Comparison of ENCODE assay signal across 28 cellular contexts in genomic region chr18:58076052-58076451, GRCh38. TPM values are rescaled to one million over a fixed set of nuclear protein-coding genes. Genes with fewer than 3 reads are reported as not detected.
A peak's percentile ranks its signal among the peaks of the same experiment; 100 is the strongest.
DNase-seq lines count a peak whose midpoint lies in the region; ATAC-seq and TF ChIP-seq lines count a peak whose summit lies in the region.
"Had no signal": no experiment of that assay in that cellular context is flagged by ENCODE, and none has a peak within 500 bp of the region (broad histone marks: within the 10 kb centered on the region; RNA-seq: fewer than 3 reads in every experiment).

No MANE protein-coding gene starts in this region.

- peak; percentile 42; the same call in 2 of the 3 replicates for ATAC-seq in RWPE2 (ENCODE audit: low read depth)
- ATAC-seq in GM19035 (IDR thresholded peaks at IDR 0.05; ENCODE audit: unreplicated experiment), result no peak
- no peak for ATAC-seq in heart left ventricle
- ATAC-seq in aorta (ENCODE audit: low FRiP score), result no peak
- ATAC-seq: left colon; stimulated activated memory B cell treated with anti-CD40 and anti-IgM and Interleukin-4, amounts not matched to agents 10 μg/mL and 1 μg/mL and 100 μg/mL, for 72 hours; T-helper 17 cell had no signal

- H3K36me3 ChIP-seq in RWPE2 (ENCODE audit: low read depth) (no peaks in the 10 kb centered on the region), fibroblast of lung (ENCODE audit: control insufficient read depth, insufficient read depth, low read length) (no peaks in the 10 kb centered on the region), stomach (no peaks in the 10 kb centered on the region), heart left ventricle (no peaks in the 10 kb centered on the region), aorta (ENCODE audit: control insufficient read depth in 1 of 2, insufficient read depth in 2 of 2, low read length in 1 of 2) (no peaks in the 10 kb centered on the region)
- H3K36me3 ChIP-seq: thoracic aorta had no signal

- H3K79me2 ChIP-seq in fibroblast of lung (ENCODE audit: control insufficient read depth, insufficient read depth, low read length), result no peaks in the 10 kb centered on the region

- TF ChIP-seq CTCF in RWPE2 (IDR thresholded peaks at IDR 0.05; ENCODE audit: poor library complexity, severe bottlenecking) (no peak), fibroblast of lung (conservative IDR thresholded peaks at IDR 0.05 in 1 of 2, IDR thresholded peaks at IDR 0.05 in 1 of 2; ENCODE audit: low read depth in 1 of 2, low read length in 2 of 2) (no peak), stomach (IDR thresholded peaks at IDR 0.05) (no peak), heart left ventricle (IDR thresholded peaks at IDR 0.05) (no peak)

- H3K4me3 ChIP-seq in RWPE2 (ENCODE audit: severe bottlenecking) (no peak overlapping the region), fibroblast of lung (replicated peaks in 1 of 4; ENCODE audit: control extremely low read depth in 1 of 4, insufficient read depth in 1 of 4, low read depth in 3 of 4, low read length in 4 of 4) (no peak overlapping the region), stomach (no peak overlapping the region), heart left ventricle (no peak overlapping the region), aorta (ENCODE audit: low read length in 2 of 2) (no peak overlapping the region)
- H3K4me3 ChIP-seq: thoracic aorta had no signal

- no peak overlapping the region for H3K4me2 ChIP-seq in fibroblast of lung (ENCODE audit: extremely low read depth, insufficient read depth, low read length)
- H3K4me2 ChIP-seq: SK-N-SH had no signal

- intact Hi-C loops in stomach (cut with DNase I; ENCODE audit: low total_unique reads), result no loop called here
- intact Hi-C loops in heart left ventricle (cut with DNase I), result no loop called here
- intact Hi-C loops in aorta (cut with DNase I), result no loop called here

- H3K27ac ChIP-seq in RWPE2 (ENCODE audit: poor library complexity, severe bottlenecking) (peak overlapping the region; percentile 20), fibroblast of lung (ENCODE audit: insufficient read depth, low read length) (no peak overlapping the region), stomach (peak overlapping the region in 4 of 5 donors; percentile 31 to 35 (median 34)), heart left ventricle (no peak overlapping the region), aorta (ENCODE audit: low read depth in 1 of 2, low read length in 2 of 2) (no peak overlapping the region)
- H3K27ac ChIP-seq: RWPE1, thoracic aorta had no signal

- H3K9me3 ChIP-seq in RWPE2 (ENCODE audit: severe bottlenecking), result no peaks in the 10 kb centered on the region
- H3K9me3 ChIP-seq in fibroblast of lung (ENCODE audit: control insufficient read depth, insufficient read depth, low read depth, low read length), result no peaks in the 10 kb centered on the region
- H3K9me3 ChIP-seq in stomach, result no peaks in the 10 kb centered on the region
- peaks cover 0 to 5% (median 0%) of the 10 kb centered on the region in 12 donors for H3K9me3 ChIP-seq in heart left ventricle
- no peaks in the 10 kb centered on the region for H3K9me3 ChIP-seq in aorta (ENCODE audit: control insufficient read depth, low read length)
- H3K9me3 ChIP-seq: SK-N-SH, thoracic aorta had no signal

- no peak overlapping the region for H3K9ac ChIP-seq in fibroblast of lung (ENCODE audit: insufficient read depth, low read length)
- H3K9ac ChIP-seq: SK-N-SH had no signal

- no peak overlapping the region for H2AFZ ChIP-seq in fibroblast of lung (ENCODE audit: low read length)

- H3K4me1 ChIP-seq in RWPE2 (ENCODE audit: insufficient read depth, poor library complexity, severe bottlenecking), result peaks cover 10% of the 10 kb centered on the region
- peaks cover 2% of the 10 kb centered on the region for H3K4me1 ChIP-seq in fibroblast of lung (ENCODE audit: control insufficient read depth, extremely low read depth, insufficient read depth, low read length)
- H3K4me1 ChIP-seq in stomach, result peaks cover 5 to 39% (median 32%) of the 10 kb centered on the region in 4 donors
- no peaks in the 10 kb centered on the region for H3K4me1 ChIP-seq in heart left ventricle
- no peaks in the 10 kb centered on the region for H3K4me1 ChIP-seq in aorta (ENCODE audit: control insufficient read depth in 1 of 2, insufficient read depth in 2 of 2, low read length in 2 of 2)

- H4K20me1 ChIP-seq in fibroblast of lung (ENCODE audit: control insufficient read depth, extremely low read depth, insufficient read depth, low read length), result no peaks in the 10 kb centered on the region

- TF ChIP-seq EP300 in stomach (IDR thresholded peaks at IDR 0.05), result no peak

- H3K27me3 ChIP-seq in RWPE2 (ENCODE audit: insufficient read depth, poor library complexity, severe bottlenecking) (no peaks in the 10 kb centered on the region), fibroblast of lung (ENCODE audit: control insufficient read depth, insufficient read depth, low read length) (no peaks in the 10 kb centered on the region), stomach (no peaks in the 10 kb centered on the region), heart left ventricle (no peaks in the 10 kb centered on the region), aorta (ENCODE audit: control insufficient read depth in 1 of 2, insufficient read depth in 2 of 2, low read length in 1 of 2) (no peaks in the 10 kb centered on the region)

- TF ChIP-seq POLR2A in stomach (IDR thresholded peaks at IDR 0.05) (no peak), heart left ventricle (IDR thresholded peaks at IDR 0.05) (no peak)

- whole genome bisulfite sequencing in stomach, 5 donors, result 16 to 64% (median 32%) methylated on average over 2 of the region's 2 CpGs
- 69 to 83% (median 79%) methylated on average over 2 of the region's 2 CpGs for WGBS in heart left ventricle, 4 donors
- 84 to 85% methylated on average over 2 of the region's 2 CpGs for WGBS in aorta, 2 donors

- peak; percentile 51 for DNase-seq in H4 (ENCODE audit: low spot score)
- DNase-seq in RWPE2 (ENCODE audit: low spot score), result no peak
- DNase-seq in fibroblast of lung (ENCODE audit: low read depth in 2 of 2), result peak; percentile 32 to 57
- DNase-seq in stomach, result no peak
- no peak for DNase-seq in heart left ventricle
- no peak for DNase-seq in aorta
- DNase-seq: activated CD4-positive, alpha-beta T cell treated with anti-CD3 and anti-CD28 coated beads for 4 hours; activated naive CD4-positive, alpha-beta T cell; activated T-cell treated with anti-CD3 and anti-CD28 coated beads, Interleukin-2, amount 50 U/mL, for 48 hours; caudate nucleus; CD4-positive, alpha-beta T cell; dermis blood vessel endothelial cell; GDM1; left colon; mesendoderm; naive B cell; NCI-H1694 treated with DMSO at 0.1 percent for 48 hours; NCI-H2171 treated with DMSO at 0.1 percent for 48 hours; NCI-H69; occipital lobe; retina; SK-N-SH; stimulated activated CD4-positive, alpha-beta T cell treated with anti-CD3 and anti-CD28 coated beads, Interleukin-4, amount 100 ng/mL, for 1 hour; T-helper 17 cell had no signal

RNA-seq across cellular contexts. Expression of gene NEDD4L, which starts 32.0 kb away (rescaled TPM):
- 17.1 and 20.4 TPM in 2 replicates for total RNA-seq in H4 (2014; rRNA removed; shearing (Covaris generic))
- 8.5 and 18.7 TPM in 2 replicates for total RNA-seq in fibroblast of lung
- polyA plus RNA-seq in fibroblast of lung, result 5.5 and 13.0 TPM in 2 replicates
- polyA plus RNA-seq in fibroblast of lung (2012), result 5.4 and 10.5 TPM in 2 replicates
- polyA minus RNA-seq in fibroblast of lung (ENCODE audit: low replicate concordance), result 9.6 and 12.8 TPM in 2 replicates
- 100 to 1,000 TPM; 109 to 315 (median 197) TPM for total RNA-seq in stomach
- 10 to 100 TPM; 46.1 to 97.1 (median 50.9) TPM for polyA plus RNA-seq in stomach
- 10 to 100 TPM; 33.8 to 64.1 (median 54.9) TPM for total RNA-seq in heart left ventricle
- 10 to 100 TPM; 14.7 to 20.5 TPM for polyA plus RNA-seq in heart left ventricle
- 10 to 100 TPM; 20.9 to 24.0 TPM for total RNA-seq in aorta
- polyA plus RNA-seq in aorta, result 10 to 100 TPM in 1 of 2 donors, 1 to 10 TPM in 1; 4.0 to 14.8 TPM

Comparison
In these comparisons a context has a peak if more than half of its experiments do, and no peak if none do; other contexts are left out.
1. DNase-seq: peak in H4 (single experiment) and fibroblast of lung (2 of 2); none in RWPE2 (single experiment), stomach (single experiment), heart left ventricle (0 of 5) and aorta (0 of 2).
2. H3K27ac ChIP-seq: peak in RWPE2 (single experiment) and stomach (4 of 5); none in fibroblast of lung (single experiment), heart left ventricle (0 of 12) and aorta (0 of 2).